In the genomic region with DNA sequence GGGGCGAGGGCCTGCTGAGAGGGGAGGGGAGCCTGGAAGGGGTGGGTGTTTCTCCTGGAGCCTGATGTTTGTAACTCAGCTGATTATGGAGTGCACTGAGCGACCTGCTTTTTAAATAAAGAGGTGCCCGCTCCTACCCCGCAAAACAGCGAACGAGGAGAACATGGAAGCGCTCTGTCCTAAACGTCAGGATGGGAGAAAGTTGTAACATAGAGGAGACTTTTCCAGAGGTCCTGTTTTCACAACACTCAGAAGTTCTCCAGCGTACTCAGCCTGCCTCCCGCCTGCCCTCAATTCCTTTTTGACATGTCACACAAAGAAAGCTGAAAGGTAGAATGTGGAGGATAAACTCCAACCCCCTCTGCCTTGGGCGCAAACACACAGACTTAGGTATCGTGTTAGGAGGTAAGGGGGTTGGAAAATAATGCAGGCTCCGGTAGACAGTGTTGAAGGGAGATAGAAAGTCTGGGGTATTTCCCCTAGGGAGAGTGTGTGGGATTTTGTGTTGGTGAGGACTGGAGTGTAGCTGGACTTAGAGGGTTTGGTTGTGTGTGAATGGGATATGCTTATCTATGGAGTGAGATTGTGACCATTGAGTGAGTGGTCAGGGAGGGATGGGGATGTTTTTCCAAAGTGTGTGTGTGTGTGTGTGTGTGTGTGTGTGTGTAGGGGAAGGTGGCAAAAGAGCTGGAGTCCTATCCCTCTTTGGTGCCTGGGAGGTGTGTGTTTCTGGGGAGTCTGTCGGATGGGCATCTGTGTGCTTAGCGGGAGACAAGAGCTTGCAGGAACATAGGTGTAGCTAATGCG, we compare ENCODE assay signal across 1 cellular context.
TF ChIP-seq lines count a peak whose summit lies in the region.

No MANE protein-coding gene starts in this region.

TF ChIP-seq in HepG2, 621 proteins besides CTCF, POLR2A, EP300 and RAD21 (continued from another document):
- no peak for TF ChIP-seq CAMTA2 (CRISPR knock-in tag; IDR thresholded peaks at IDR 0.05; ENCODE audit: borderline replicate concordance)
- no peak for TF ChIP-seq ZNF101 (CRISPR knock-in tag; IDR thresholded peaks at IDR 0.05; ENCODE audit: borderline replicate concordance, low read depth)
TF ChIP-seq in HepG2: peak in this region for 0.
